ENCODE assay signal across 1 cellular context in genomic region chr22:40654522-40655167, GRCh38.
A peak's percentile ranks its signal among the peaks of the same experiment; 100 is the strongest.
TF ChIP-seq lines count a peak whose summit lies in the region.

No MANE protein-coding gene starts in this region.

TF ChIP-seq in HEK293, 187 proteins besides CTCF, POLR2A, EP300 and RAD21 (continued from another document and continues in another):
- TF ChIP-seq PRDM2 (tag by site-specific recombination; IDR thresholded peaks at IDR 0.05; ENCODE audit: borderline replicate concordance) = no peak
- TF ChIP-seq HOXC10 (CRISPR knock-in tag; IDR thresholded peaks at IDR 0.05) = no peak
- no peak for TF ChIP-seq ZNF292 (tag by site-specific recombination; IDR thresholded peaks at IDR 0.05; ENCODE audit: borderline replicate concordance, low read depth)
- no peak for TF ChIP-seq ZNF707 (tag by site-specific recombination; IDR thresholded peaks at IDR 0.05)
- TF ChIP-seq ZBTB48 (tag by site-specific recombination; IDR thresholded peaks at IDR 0.05) = peak; percentile 91
- TF ChIP-seq ZNF121 (tag by site-specific recombination; IDR thresholded peaks at IDR 0.05) = 0 out of 2 replicates have a peak, but pooled peaks have one; percentile 53
- TF ChIP-seq ZBTB11 (tag by site-specific recombination; conservative IDR thresholded peaks at IDR 0.05; ENCODE audit: low read depth) = no peak
- TF ChIP-seq RBAK (tag by site-specific recombination; IDR thresholded peaks at IDR 0.05) = no peak
- no peak for TF ChIP-seq ZNF214 (tag by site-specific recombination; IDR thresholded peaks at IDR 0.05; ENCODE audit: borderline replicate concordance)
- TF ChIP-seq ZNF518A (tag by site-specific recombination; conservative IDR thresholded peaks at IDR 0.05; ENCODE audit: low read depth) = no peak
- TF ChIP-seq REPIN1 (tag by site-specific recombination; IDR thresholded peaks at IDR 0.05; ENCODE audit: low read depth) = no peak
- TF ChIP-seq ZNF473 (tag by site-specific recombination; IDR thresholded peaks at IDR 0.05) = no peak
- TF ChIP-seq ZNF366 (tag by site-specific recombination; conservative IDR thresholded peaks at IDR 0.05) = no peak
- no peak for TF ChIP-seq ZNF521 (tag by site-specific recombination; IDR thresholded peaks at IDR 0.05)
- TF ChIP-seq ZFP69B (tag by site-specific recombination; IDR thresholded peaks at IDR 0.05) = no peak
- TF ChIP-seq HOXD13 (CRISPR knock-in tag; IDR thresholded peaks at IDR 0.05; ENCODE audit: borderline replicate concordance) = no peak
- TF ChIP-seq ZNF561 (tag by site-specific recombination; IDR thresholded peaks at IDR 0.05; ENCODE audit: borderline replicate concordance) = no peak
- TF ChIP-seq ZNF37A (tag by site-specific recombination; IDR thresholded peaks at IDR 0.05) = no peak
- TF ChIP-seq ZNF10 (tag by site-specific recombination; IDR thresholded peaks at IDR 0.05) = no peak
- TF ChIP-seq BCL11B (tag by site-specific recombination; IDR thresholded peaks at IDR 0.05; ENCODE audit: low read depth) = no peak
- TF ChIP-seq ZNF350 (tag by site-specific recombination; IDR thresholded peaks at IDR 0.05) = no peak
- no peak for TF ChIP-seq ZNF24 (tag by site-specific recombination; IDR thresholded peaks at IDR 0.05)
- no peak for TF ChIP-seq ZNF26 (tag by site-specific recombination; IDR thresholded peaks at IDR 0.05)
- 0 out of 2 replicates have a peak, but pooled peaks have one; percentile 29 for TF ChIP-seq PRDM10 (tag by site-specific recombination; IDR thresholded peaks at IDR 0.05)
- TF ChIP-seq ZFP37 (tag by site-specific recombination; IDR thresholded peaks at IDR 0.05) = no peak
- no peak for TF ChIP-seq ZBTB26 (tag by site-specific recombination; optimal IDR thresholded peaks at IDR 0.05)
- peak; percentile 76 for TF ChIP-seq ZXDB (tag by site-specific recombination; IDR thresholded peaks at IDR 0.05)
- TF ChIP-seq PATZ1 (tag by site-specific recombination; IDR thresholded peaks at IDR 0.05) = no peak
- no peak for TF ChIP-seq ZNF76 (tag by site-specific recombination; IDR thresholded peaks at IDR 0.05; ENCODE audit: borderline replicate concordance, low read depth)
- TF ChIP-seq ZNF423 (tag by site-specific recombination; IDR thresholded peaks at IDR 0.05) = no peak
- TF ChIP-seq EGR2 (tag by site-specific recombination; IDR thresholded peaks at IDR 0.05; ENCODE audit: low read depth) = no peak
- no peak for TF ChIP-seq ZFP3 (tag by site-specific recombination; IDR thresholded peaks at IDR 0.05; ENCODE audit: low read depth)
